Comparison of ENCODE assay signal across 30 cellular contexts in genomic region chr1:228033376-228033775, GRCh38. TPM values are rescaled to one million over a fixed set of nuclear protein-coding genes. Genes with fewer than 3 reads are reported as not detected.
DNase-seq lines count a peak whose midpoint lies in the region; ATAC-seq, FAIRE-seq and TF ChIP-seq lines count a peak whose summit lies in the region.
"Had no signal": no experiment of that assay in that cellular context is flagged by ENCODE, and none has a peak within 500 bp of the region (broad histone marks: within the 10 kb centered on the region; RNA-seq: fewer than 3 reads in every experiment).

No MANE protein-coding gene starts in this region.

- H3K4me3 ChIP-seq in HCT116 (replicated peaks in 1 of 2; ENCODE audit: low read depth in 1 of 2, low read length in 2 of 2) (no peak overlapping the region), HEK293 (ENCODE audit: low read depth, low read length) (no peak overlapping the region), K562 (no peak overlapping the region), ascending aorta (no peak overlapping the region)
- H3K4me3 ChIP-seq: BLaER1, GM12878 had no signal

- BruUV-seq in HCT116 (replicated peaks; lab: Mats Ljungman, UMichigan), result no TSS peak
- BruUV-seq in K562 (replicated peaks; lab: Mats Ljungman, UMichigan), result no TSS peak

- no peaks in the 10 kb centered on the region for H4K20me1 ChIP-seq in HCT116 (ENCODE audit: insufficient read depth)
- H4K20me1 ChIP-seq in K562 (replicated peaks; ENCODE audit: control insufficient read depth, insufficient read depth, low read length), result peaks cover 6% of the 10 kb centered on the region; the same call in 1 of the 2 replicates
- H4K20me1 ChIP-seq: BLaER1 had no signal

- 0% methylated on average over 2 of the region's 2 CpGs for WGBS in K562 (ENCODE audit: insufficient coverage, low coverage, missing lambda C conversion rate)

- intact Hi-C loops in HCT116 (cut with micrococcal nuclease) (no loop called here), K562 (cut with micrococcal nuclease) (no loop called here), head of caudate nucleus (cut with DNase I) (no loop called here), ascending aorta (cut with DNase I) (no loop called here)

- TF ChIP-seq CTCF in HCT116 (IDR thresholded peaks at IDR 0.05 in 2 of 3, conservative IDR thresholded peaks at IDR 0.05 in 1 of 3; ENCODE audit: borderline replicate concordance in 1 of 3, insufficient read depth in 1 of 3, low read depth in 2 of 3, low read length in 2 of 3) (no peak), HEK293 (tag by site-specific recombination; IDR thresholded peaks at IDR 0.05) (no peak), K562 (IDR thresholded peaks at IDR 0.05 in 2 of 3, conservative IDR thresholded peaks at IDR 0.05 in 1 of 3; ENCODE audit: insufficient read depth in 2 of 3, low read depth in 1 of 3, low read length in 3 of 3) (no peak), ascending aorta (IDR thresholded peaks at IDR 0.05) (no peak)

- H3K4me1 ChIP-seq in HCT116 (ENCODE audit: control insufficient read depth in 1 of 2, insufficient read depth in 2 of 2, low read length in 2 of 2), result no peaks in the 10 kb centered on the region
- H3K4me1 ChIP-seq in HEK293 (ENCODE audit: control insufficient read depth, insufficient read depth, low read length), result no peaks in the 10 kb centered on the region
- peaks cover 0 to 22% of the 10 kb centered on the region in 2 experiments; a peak in 2 of 5 replicates for H3K4me1 ChIP-seq in K562 (replicated peaks in 1 of 2; ENCODE audit: control insufficient read depth in 2 of 2, insufficient read depth in 2 of 2, low read length in 2 of 2)
- H3K4me1 ChIP-seq in ascending aorta, result no peaks in the 10 kb centered on the region
- H3K4me1 ChIP-seq: BE2C had no signal

- H3K36me3 ChIP-seq in HCT116 (ENCODE audit: control insufficient read depth in 1 of 2, insufficient read depth in 2 of 2, low read length in 2 of 2), result no peaks in the 10 kb centered on the region
- H3K36me3 ChIP-seq in HEK293 (ENCODE audit: control insufficient read depth in 2 of 2, insufficient read depth in 1 of 2, low read length in 2 of 2), result no peaks in the 10 kb centered on the region
- no peaks in the 10 kb centered on the region for H3K36me3 ChIP-seq in K562 (ENCODE audit: control insufficient read depth, insufficient read depth, low read length)
- no peaks in the 10 kb centered on the region for H3K36me3 ChIP-seq in ascending aorta
- H3K36me3 ChIP-seq: BE2C, BLaER1 had no signal

- H3K9ac ChIP-seq in HCT116 (ENCODE audit: low read length) (no peak overlapping the region), K562 (ENCODE audit: insufficient read depth in 1 of 2, low read depth in 2 of 2, low read length in 2 of 2) (no peak overlapping the region)
- H3K9ac ChIP-seq: BLaER1 had no signal

- TF ChIP-seq POLR2A in HCT116 (IDR thresholded peaks at IDR 0.05; ENCODE audit: borderline replicate concordance, extremely low read depth, insufficient read depth, insufficient read length) (no peak), K562 (conservative IDR thresholded peaks at IDR 0.05) (no peak)

- no peaks in the 10 kb centered on the region for H3K27me3 ChIP-seq in HCT116 (ENCODE audit: insufficient read depth, low read length)
- H3K27me3 ChIP-seq in K562 (ENCODE audit: control insufficient read depth in 2 of 2, insufficient read depth in 2 of 2, low read length in 2 of 2), result peaks cover 26 to 66% of the 10 kb centered on the region in 2 experiments
- H3K27me3 ChIP-seq in ascending aorta, result no peaks in the 10 kb centered on the region
- H3K27me3 ChIP-seq: BE2C, BLaER1 had no signal

- peak; percentile 19 for FAIRE-seq in K562 (lab: Jason Lieb, UNC)
- FAIRE-seq: A204.1, GM12878, GM12892, GM19239 had no signal

- TF ChIP-seq RAD21 in HCT116 (IDR thresholded peaks at IDR 0.05; ENCODE audit: low read depth) (no peak), K562 (CRISPR knock-in tag; conservative IDR thresholded peaks at IDR 0.05 in 1 of 2, IDR thresholded peaks at IDR 0.05 in 1 of 2) (no peak)

- CTCF ChIA-PET in HCT116 (lab: Charles Lee) (no interaction called here), HEK293 (lab: Yijun Ruan, JAX) (no interaction called here), K562 (lab: Yijun Ruan, JAX; ENCODE audit: low intra/inter-chr PET ratio) (no interaction called here)

- RAD21 ChIA-PET in HCT116 (lab: Charles Lee; ENCODE audit: low non-redundant PET in 1 of 2, low total read pairs in 2 of 2, uncharacterized antibody in 2 of 2, unreplicated experiment in 2 of 2), result no interaction called here

- no peaks in the 10 kb centered on the region; a peak in 1 of 4 replicates for H3K9me3 ChIP-seq in HCT116 (ENCODE audit: control insufficient read depth in 1 of 2, insufficient read depth in 1 of 2, low read depth in 1 of 2, low read length in 2 of 2)
- no peaks in the 10 kb centered on the region for H3K9me3 ChIP-seq in HEK293 (ENCODE audit: control insufficient read depth, insufficient read depth, low read depth, low read length)
- no peaks in the 10 kb centered on the region for H3K9me3 ChIP-seq in K562 (replicated peaks; ENCODE audit: control insufficient read depth, insufficient read depth, low read depth, low read length)
- H3K9me3 ChIP-seq in ascending aorta, result peaks cover 0 to 9% of the 10 kb centered on the region in 2 donors
- H3K9me3 ChIP-seq: BE2C had no signal

- no peaks in the 10 kb centered on the region for H3K79me2 ChIP-seq in HCT116 (ENCODE audit: insufficient read depth, low read length)
- H3K79me2 ChIP-seq in K562 (ENCODE audit: control insufficient read depth, insufficient read depth, low read length), result no peaks in the 10 kb centered on the region

- no peak overlapping the region for H3K27ac ChIP-seq in HCT116 (ENCODE audit: low read depth, low read length)
- no peak overlapping the region for H3K27ac ChIP-seq in HEK293 (ENCODE audit: extremely low read depth, low read depth, low read length)
- H3K27ac ChIP-seq in K562 (ENCODE audit: extremely low read depth, low read depth, low read length), result no peak overlapping the region
- no peak overlapping the region for H3K27ac ChIP-seq in ascending aorta
- H3K27ac ChIP-seq: BLaER1 had no signal

- no peaks in the 10 kb centered on the region for H3K9me1 ChIP-seq in K562 (ENCODE audit: control insufficient read depth, insufficient read depth, low read length)

- H3K9me2 ChIP-seq in HCT116 (ENCODE audit: insufficient read depth), result no peaks in the 10 kb centered on the region

- H3K4me2 ChIP-seq in HCT116 (ENCODE audit: low read length) (no peak overlapping the region), K562 (ENCODE audit: insufficient read depth, low read length) (no peak overlapping the region)
- H3K4me2 ChIP-seq: BLaER1 had no signal

- POLR2A ChIA-PET in HCT116 (lab: Charles Lee), result no interaction called here
- POLR2A ChIA-PET in HEK293 (lab: Yijun Ruan, JAX), result no interaction called here
- POLR2A ChIA-PET in K562 (lab: Yijun Ruan, JAX), result interaction anchor here (0.7 kb wide), 1 partner anchor 1360 kb away, joined by 3 read pairs; no protein-coding TSS in a partner anchor

- ATAC-seq in HCT116 (no peak), K562 (no peak)
- ATAC-seq: GM12878 had no signal

- H2AFZ ChIP-seq in HCT116 (ENCODE audit: low read depth, low read length, poor library complexity, severe bottlenecking), result no peak overlapping the region
- H2AFZ ChIP-seq in K562 (ENCODE audit: low read depth, low read length), result no peak overlapping the region

- in situ Hi-C loops in K562 (cut with MboI), result no loop called here

- DNase-seq in HCT116 (ENCODE audit: low read depth, low spot score) (no peak), K562 (ENCODE audit: extremely low read depth in 1 of 4, low spot score in 3 of 4) (no peak), head of caudate nucleus (no peak), ascending aorta (ENCODE audit: low spot score in 2 of 2) (no peak)
- DNase-seq: 8988T; ACHN; BE2C; C1 segment of cervical spinal cord; CD4-positive, alpha-beta memory T cell; CD4-positive, CD25-positive, alpha-beta regulatory T cell; CD8-positive, alpha-beta memory T cell; COR-L47; DMS 273 treated with DMSO at 0.1 percent for 48 hours; DMS153; DMS53; DMS79; DND-41; EL; GDM1 had no signal

- no peak for TF ChIP-seq EP300 in K562 (IDR thresholded peaks at IDR 0.05; ENCODE audit: low read length)

RNA-seq across cellular contexts. Expression of gene WNT3A, which starts 26.6 kb away (rescaled TPM):
- 3.7 TPM for total RNA-seq in HCT116 (2021; ENCODE audit: unreplicated experiment)
- 2.1 and 2.4 TPM in 2 replicates for polyA plus RNA-seq in HCT116 (2012)
- total RNA-seq in K562 (2011; cell fraction: chromatin; rRNA removed; ENCODE audit: low replicate concordance), result not detected in 2 replicates
- not detected in 2 replicates for total RNA-seq in K562 (2011; cell fraction: nucleolus; rRNA removed)
- total RNA-seq in K562 (2011; cell fraction: nucleoplasm; rRNA removed), result not detected in 2 replicates
- not detected in 2 replicates for total RNA-seq in K562 (2014; rRNA removed)
- total RNA-seq in K562 (2014; rRNA removed; fragmentation: Illumina TruSeq; extraction: Trizol), result not detected in 2 replicates
- total RNA-seq in K562 (2015; rRNA removed; fragmentation: Illumina TruSeq; extraction: Trizol), result not detected in 2 replicates
- total RNA-seq in K562 (2021), result not detected in 2 replicates
- polyA plus RNA-seq in K562 (2011; rRNA removed), result not detected in 2 replicates
- polyA plus RNA-seq in K562 (2011; cell fraction: cytosol; rRNA removed), result not detected in 2 replicates
- not detected in 2 replicates for polyA plus RNA-seq in K562 (2011; cell fraction: nucleus; rRNA removed)
- not detected in 2 replicates for polyA plus RNA-seq in K562 (2012)
- not detected in 2 replicates for polyA plus RNA-seq in K562 (2014; fragmentation: Illumina TruSeq; extraction: Trizol)
- polyA plus RNA-seq in K562 (2014; fragmentation: Nextera tagmentation; extraction: Ambion mirVana), result not detected
- not detected in 2 replicates for polyA plus RNA-seq in K562 (2014; rRNA removed)
- polyA minus RNA-seq in K562 (2011; rRNA and poly(A)+ RNA removed), result not detected in 2 replicates
- not detected in 2 replicates for polyA minus RNA-seq in K562 (2011; cell fraction: cytosol; rRNA and poly(A)+ RNA removed)
- polyA minus RNA-seq in K562 (2011; cell fraction: nucleus; rRNA and poly(A)+ RNA removed), result not detected in 2 replicates
- not detected for total RNA-seq in ascending aorta
- total RNA-seq: A673; CD4-positive, alpha-beta memory T cell; CD4-positive, CD25-positive, alpha-beta regulatory T cell; CD8-positive, alpha-beta memory T cell; Daoy; G401; GM12878 had no signal
- polyA plus RNA-seq: AG04450; CD14-positive monocyte; CD4-positive, alpha-beta memory T cell; CD4-positive, CD25-positive, alpha-beta regulatory T cell; CD8-positive, alpha-beta memory T cell had no signal

RNA-seq across cellular contexts. Expression of gene ARF1, which starts 49.1 kb away (rescaled TPM):
- total RNA-seq in HCT116 (2021; ENCODE audit: unreplicated experiment) (394 TPM), K562 (2014; rRNA removed) (325 and 442 TPM in 2 replicates), K562 (2014; rRNA removed; fragmentation: Illumina TruSeq; extraction: Trizol) (120 and 140 TPM in 2 replicates), K562 (2015; rRNA removed; fragmentation: Illumina TruSeq; extraction: Trizol) (192 and 198 TPM in 2 replicates), K562 (2021) (472 and 483 TPM in 2 replicates), ascending aorta (447 TPM)
- polyA plus RNA-seq in HCT116 (2012), result 538 and 832 TPM in 2 replicates
- total RNA-seq in K562 (2011; cell fraction: chromatin; rRNA removed; ENCODE audit: low replicate concordance), result 99.7 and 210 TPM in 2 replicates
- total RNA-seq in K562 (2011; cell fraction: nucleolus; rRNA removed), result 245 and 251 TPM in 2 replicates
- total RNA-seq in K562 (2011; cell fraction: nucleoplasm; rRNA removed), result 187 and 199 TPM in 2 replicates
- polyA plus RNA-seq in K562 (2011; rRNA removed) (351 and 621 TPM in 2 replicates), K562 (2014; fragmentation: Illumina TruSeq; extraction: Trizol) (593 and 811 TPM in 2 replicates), K562 (2014; fragmentation: Nextera tagmentation; extraction: Ambion mirVana) (100 to 1,000 TPM in 1 of 2 experiments, 10 to 100 TPM in 1; 69.8 to 232 TPM), K562 (2014; rRNA removed) (435 and 476 TPM in 2 replicates)
- 776 and 1,036 TPM in 2 replicates for polyA plus RNA-seq in K562 (2011; cell fraction: cytosol; rRNA removed)
- polyA plus RNA-seq in K562 (2011; cell fraction: nucleus; rRNA removed), result 257 and 274 TPM in 2 replicates
- 485 and 750 TPM in 2 replicates for polyA plus RNA-seq in K562 (2012)
- 408 and 480 TPM in 2 replicates for polyA minus RNA-seq in K562 (2011; rRNA and poly(A)+ RNA removed)
- 429 and 660 TPM in 2 replicates for polyA minus RNA-seq in K562 (2011; cell fraction: cytosol; rRNA and poly(A)+ RNA removed)
- 68.0 and 128 TPM in 2 replicates for polyA minus RNA-seq in K562 (2011; cell fraction: nucleus; rRNA and poly(A)+ RNA removed)
